25 cellular contexts compared by ENCODE assay signal in genomic region chr2:56806924-56807323, GRCh38.
"Had no signal": no experiment of that assay in that cellular context is flagged by ENCODE, and none has a peak within 500 bp of the region (broad histone marks: within the 10 kb centered on the region; RNA-seq: fewer than 3 reads in every experiment).

No MANE protein-coding gene starts in this region.

- H3K36me3 ChIP-seq: gastrocnemius medialis, neutrophil, spleen, tibial nerve, upper lobe of right lung had no signal

- ATAC-seq: esophagus mucosa; gastrocnemius medialis; left colon; left ventricle myocardium superior; naive thymus-derived CD4-positive, alpha-beta T cell; sciatic nerve; stimulated activated memory B cell treated with anti-CD40 and anti-IgM and Interleukin-4, amounts not matched to agents 10 μg/mL and 1 μg/mL and 100 μg/mL, for 72 hours; upper lobe of right lung had no signal

- H3K27me3 ChIP-seq: gastrocnemius medialis, neutrophil, spleen, testis, tibial nerve, upper lobe of right lung had no signal

- H3K4me3 ChIP-seq: coronary artery, gastrocnemius medialis, lung, spleen, testis, tibial nerve, upper lobe of right lung had no signal

- FAIRE-seq: endothelial cell of umbilical vein, kidney had no signal

- H3K4me1 ChIP-seq: gastrocnemius medialis, spleen, testis, tibial nerve, upper lobe of right lung had no signal

- DNase-seq: effector CD4-positive, alpha-beta T cell; endodermal cell; gastrocnemius medialis; glutamatergic neuron; immature natural killer cell; kidney; left colon; left ventricle myocardium superior; mesendoderm; naive thymus-derived CD4-positive, alpha-beta T cell; posterior cingulate gyrus; spleen; stimulated activated CD4-positive, alpha-beta T cell treated with anti-CD3 and anti-CD28 coated beads, Interleukin-15, amount 100 ng/mL, for 24 hours; stimulated activated CD4-positive, alpha-beta T cell treated with anti-CD3 and anti-CD28 coated beads, Interleukin-1b, Interleukin-23, amount 100 ng/mL, for 48 hours; stimulated activated CD4-positive, alpha-beta T cell treated with anti-CD3 and anti-CD28 coated beads, Interleukin-4, amount 100 ng/mL, for 24 hours; testis; upper lobe of right lung had no signal

- H3K9me3 ChIP-seq: gastrocnemius medialis, neutrophil, testis, tibial nerve, upper lobe of right lung had no signal

- H3K27ac ChIP-seq: coronary artery, gastrocnemius medialis, neutrophil, spleen, testis, tibial nerve, upper lobe of right lung had no signal
